8 cellular contexts compared by ENCODE assay signal in the genomic region with DNA sequence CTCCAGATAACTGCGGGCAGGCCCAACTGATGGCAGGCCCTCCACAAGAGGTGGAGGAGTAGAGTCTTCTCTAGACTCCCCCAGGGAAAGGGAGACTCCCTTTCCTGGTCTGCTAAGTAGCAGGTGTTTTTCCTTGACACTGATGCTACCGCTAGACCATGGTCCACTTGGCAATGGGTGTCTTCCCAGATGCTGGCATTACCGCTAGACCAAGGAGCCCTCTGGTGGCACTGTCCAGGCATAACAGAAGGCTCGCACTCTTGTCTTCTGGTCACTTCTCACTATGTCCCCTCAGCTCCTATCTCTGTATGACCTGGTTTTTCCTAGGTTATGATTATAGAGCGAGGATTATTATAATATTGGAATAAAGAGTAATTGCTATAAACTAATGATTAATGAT.
DNase-seq lines count a peak whose midpoint lies in the region; ATAC-seq and TF ChIP-seq lines count a peak whose summit lies in the region.
"Not testable (repeated sequence)": the region's sequence is repeated elsewhere in the genome, so short reads cannot be mapped to it uniquely, and the experiment has no call there.

No MANE protein-coding gene starts in this region.

- peaks cover 28% of the 10 kb centered on the region for H3K36me3 Mint-ChIP-seq in GM23338 (ENCODE audit: low read depth)
- H3K36me3 Mint-ChIP-seq in activated CD8-positive, alpha-beta T cell treated with anti-CD3 and anti-CD28 coated beads for 36 hours (ENCODE audit: low read depth); endodermal cell (ENCODE audit: low read depth): not testable (repeated sequence)

- H3K9me2 ChIP-seq in GM23338 (ENCODE audit: insufficient read depth); Karpas-422 (replicated peaks; ENCODE audit: insufficient read depth, low read length); PC-3 (replicated peaks; ENCODE audit: low read length): not testable (repeated sequence)

- H3K36me3 ChIP-seq in BE2C; GM23338 (ENCODE audit: insufficient read depth); Karpas-422 (ENCODE audit: insufficient read depth, low read length); PC-3 (ENCODE audit: low read depth, low read length); WERI-Rb-1; endodermal cell (ENCODE audit: control insufficient read depth, insufficient read depth, low read length): not testable (repeated sequence)

- H2AFZ ChIP-seq in GM23338; Karpas-422 (ENCODE audit: low read length); PC-3 (ENCODE audit: low read length): not testable (repeated sequence)

- peaks cover 42% of the 10 kb centered on the region for H3K9me3 Mint-ChIP-seq in GM23338
- not testable (repeated sequence) for H3K9me3 Mint-ChIP-seq in activated CD8-positive, alpha-beta T cell treated with anti-CD3 and anti-CD28 coated beads for 36 hours
- peaks cover 43% of the 10 kb centered on the region for H3K9me3 Mint-ChIP-seq in endodermal cell

- TF ChIP-seq CTCF in BE2C (IDR thresholded peaks at IDR 0.05; ENCODE audit: low read depth, low read length) = 0 out of 2 replicates have a peak, but pooled peaks have one; percentile 11
- peak; percentile 18 to 51; a peak in 2 of 4 replicates for TF ChIP-seq CTCF in GM23338 (conservative IDR thresholded peaks at IDR 0.05; ENCODE audit: low read depth in 2 of 2)
- TF ChIP-seq CTCF in PC-3 (conservative IDR thresholded peaks at IDR 0.05; ENCODE audit: low read depth, low read length) = 0 out of 2 replicates have a peak, but pooled peaks have one; percentile 20
- peak; percentile 15; the same call in 1 of the 2 replicates for TF ChIP-seq CTCF in WERI-Rb-1 (IDR thresholded peaks at IDR 0.05; ENCODE audit: low read depth, low read length)
- not testable (repeated sequence) for TF ChIP-seq CTCF in activated CD8-positive, alpha-beta T cell treated with anti-CD3 and anti-CD28 coated beads for 36 hours (IDR thresholded peaks at IDR 0.05)
- TF ChIP-seq CTCF in endodermal cell (conservative IDR thresholded peaks at IDR 0.05) = peak; percentile 45

- CTCF ChIA-PET in PC-3 (lab: Charles Lee); activated CD8-positive, alpha-beta T cell treated with anti-CD3 and anti-CD28 coated beads for 36 hours (lab: Charles Lee): not testable (repeated sequence)

- intact Hi-C loops in PC-3 (cut with micrococcal nuclease) = not testable (repeated sequence)
- intact Hi-C loops in activated CD8-positive, alpha-beta T cell treated with anti-CD3 and anti-CD28 coated beads for 36 hours (cut with micrococcal nuclease) = loop anchor here (10.0 kb wide), 1 partner anchor 366 kb away; no protein-coding TSS in a partner anchor

- not testable (repeated sequence) for H3K27me3 Mint-ChIP-seq in GM23338 (ENCODE audit: insufficient read depth, low read depth, poor library complexity); activated CD8-positive, alpha-beta T cell treated with anti-CD3 and anti-CD28 coated beads for 36 hours
- peaks cover 50% of the 10 kb centered on the region for H3K27me3 Mint-ChIP-seq in endodermal cell (ENCODE audit: insufficient read depth)

- not testable (repeated sequence) for H3K4me1 ChIP-seq in BE2C; Karpas-422 (ENCODE audit: low read length); PC-3 (ENCODE audit: insufficient read depth, low read length); endodermal cell (ENCODE audit: control insufficient read depth, insufficient read depth, low read length)
- H3K4me1 ChIP-seq in GM23338 (ENCODE audit: insufficient read depth) = peaks cover 23% of the 10 kb centered on the region

- H3K9ac ChIP-seq in Karpas-422 (ENCODE audit: low read length); PC-3 (ENCODE audit: low read length); endodermal cell (ENCODE audit: extremely low read depth, low read length, poor library complexity, severe bottlenecking): not testable (repeated sequence)

- not testable (repeated sequence) for H3F3A ChIP-seq in GM23338 (replicated peaks; ENCODE audit: low read depth); PC-3 (ENCODE audit: low read length, unreplicated experiment)

- not testable (repeated sequence) for H3K4me3 ChIP-seq in BE2C (ENCODE audit: low read depth, low read length); GM23338; Karpas-422 (ENCODE audit: low read length); PC-3 (ENCODE audit: low read length); WERI-Rb-1 (ENCODE audit: low read depth, low read length); endodermal cell (ENCODE audit: low read length)

- DNase-seq in BE2C (peak; percentile 9), DMS53 (lab: John Stamatoyannopoulos, UW) (peak; percentile 27), Karpas-422 (peak; percentile 59), WERI-Rb-1 (peak; percentile 18), endodermal cell (peak; percentile 59)
- not testable (repeated sequence) for DNase-seq in GM23338 (ENCODE audit: low spot score); PC-3
- peak; percentile 1 for DNase-seq in activated CD8-positive, alpha-beta T cell treated with anti-CD3 and anti-CD28 coated beads for 36 hours

- ATAC-seq in GM23338; PC-3; activated CD8-positive, alpha-beta T cell treated with anti-CD3 and anti-CD28 coated beads for 36 hours: not testable (repeated sequence)

- H3K4me1 Mint-ChIP-seq in GM23338 (peaks cover 17% of the 10 kb centered on the region), endodermal cell (peaks cover 16% of the 10 kb centered on the region)
- H3K4me1 Mint-ChIP-seq in activated CD8-positive, alpha-beta T cell treated with anti-CD3 and anti-CD28 coated beads for 36 hours (ENCODE audit: low read depth) = not testable (repeated sequence)

- H3K27ac Mint-ChIP-seq in GM23338; activated CD8-positive, alpha-beta T cell treated with anti-CD3 and anti-CD28 coated beads for 36 hours; endodermal cell: not testable (repeated sequence)

- H3K27ac ChIP-seq in GM23338 (ENCODE audit: low read depth); Karpas-422 (ENCODE audit: low read length); PC-3 (ENCODE audit: low read length); WERI-Rb-1; endodermal cell (ENCODE audit: low read depth, low read length): not testable (repeated sequence)

- 83 to 92% methylated on average over 1 to 3 of the region's 5 CpGs for WGBS in endodermal cell (ENCODE audit: insufficient coverage in 1 of 2, insufficient read length in 1 of 2), 2 experiments

- H3K27me3 ChIP-seq in BE2C; GM23338 (ENCODE audit: insufficient read depth); Karpas-422 (ENCODE audit: low read length); PC-3 (ENCODE audit: low read length); WERI-Rb-1 (ENCODE audit: insufficient read depth, low read depth, severe bottlenecking): not testable (repeated sequence)
- peaks cover 14% of the 10 kb centered on the region for H3K27me3 ChIP-seq in endodermal cell (ENCODE audit: control insufficient read depth, insufficient read depth, low read length, poor library complexity, severe bottlenecking)

- not testable (repeated sequence) for BruUV-seq in PC-3 (replicated peaks; lab: Mats Ljungman, UMichigan)

- POLR2A ChIA-PET in PC-3 (lab: Charles Lee; ENCODE audit: unreplicated experiment); activated CD8-positive, alpha-beta T cell treated with anti-CD3 and anti-CD28 coated beads for 36 hours (lab: Charles Lee): not testable (repeated sequence)

- H3K4me2 ChIP-seq in GM23338; Karpas-422 (ENCODE audit: low read depth, low read length, poor library complexity, severe bottlenecking); PC-3 (ENCODE audit: low read length): not testable (repeated sequence)

- H4K20me1 ChIP-seq in GM23338 (replicated peaks; ENCODE audit: insufficient read depth); Karpas-422 (ENCODE audit: insufficient read depth, low read depth, low read length); PC-3 (ENCODE audit: low read length): not testable (repeated sequence)

- H3K4me3 Mint-ChIP-seq in GM23338; activated CD8-positive, alpha-beta T cell treated with anti-CD3 and anti-CD28 coated beads for 36 hours; endodermal cell: not testable (repeated sequence)

- H3K9me3 ChIP-seq in BE2C; Karpas-422 (ENCODE audit: low read length); WERI-Rb-1 (ENCODE audit: severe bottlenecking): not testable (repeated sequence)
- H3K9me3 ChIP-seq in PC-3 (ENCODE audit: low read length) (peaks cover 10% of the 10 kb centered on the region; the same call in 1 of the 2 replicates), endodermal cell (ENCODE audit: control insufficient read depth, low read length) (peaks cover 36% of the 10 kb centered on the region)

- H3K79me2 ChIP-seq in GM23338 (replicated peaks; ENCODE audit: insufficient read depth); Karpas-422 (ENCODE audit: low read length); PC-3 (ENCODE audit: low read length): not testable (repeated sequence)
